ENCODE assay signal across 15 cellular contexts in genomic region chr1:165355221-165355976, GRCh38. TPM values are rescaled to one million over a fixed set of nuclear protein-coding genes. Genes with fewer than 3 reads are reported as not detected.
DNase-seq lines count a peak whose midpoint lies in the region; ATAC-seq and TF ChIP-seq lines count a peak whose summit lies in the region.
"Had no signal": no experiment of that assay in that cellular context is flagged by ENCODE, and none has a peak within 500 bp of the region (broad histone marks: within the 10 kb centered on the region; RNA-seq: fewer than 3 reads in every experiment).

No MANE protein-coding gene starts in this region.

- H3K4me1 ChIP-seq in heart left ventricle (peaks cover 0 to 46% (median 20%) of the 10 kb centered on the region in 12 donors), neural progenitor cell (peaks cover 68% of the 10 kb centered on the region), upper lobe of left lung (peaks cover 27 to 50% (median 38%) of the 10 kb centered on the region in 4 donors)

- intact Hi-C loops in heart left ventricle (cut with DNase I) (no loop called here), cardiac septum (cut with DNase I) (no loop called here)

- H3K9me3 Mint-ChIP-seq in endothelial cell (ENCODE audit: unreplicated experiment) (no peaks in the 10 kb centered on the region), neural progenitor cell (no peaks in the 10 kb centered on the region)
- H3K9me3 Mint-ChIP-seq: activated naive CD8-positive, alpha-beta T cell treated with anti-CD3 and anti-CD28 coated beads, Interleukin-2, amount 10 ng/mL, durations not matched to agents 7 days and 5 days had no signal

- H3K27ac Mint-ChIP-seq in endothelial cell (ENCODE audit: unreplicated experiment) (no peak overlapping the region), neural progenitor cell (no peak overlapping the region)
- H3K27ac Mint-ChIP-seq: activated naive CD8-positive, alpha-beta T cell treated with anti-CD3 and anti-CD28 coated beads, Interleukin-2, amount 10 ng/mL, durations not matched to agents 7 days and 5 days had no signal

- no peak overlapping the region for H3K27ac ChIP-seq in heart left ventricle
- H3K27ac ChIP-seq in neural progenitor cell: no peak overlapping the region
- no peak overlapping the region for H3K27ac ChIP-seq in upper lobe of left lung

- H3K36me3 ChIP-seq in heart left ventricle: no peaks in the 10 kb centered on the region
- no peaks in the 10 kb centered on the region for H3K36me3 ChIP-seq in neural progenitor cell
- no peaks in the 10 kb centered on the region for H3K36me3 ChIP-seq in upper lobe of left lung

- DNase-seq in heart left ventricle (no peak), cardiac septum (ENCODE audit: low spot score) (no peak), endothelial cell (ENCODE audit: low spot score) (peak; percentile 10), neural progenitor cell (ENCODE audit: low spot score) (peak; percentile 63), upper lobe of left lung (peak in 1 of 2 donors; percentile 57), 8988T (no peak), NCI-H2227 (lab: John Stamatoyannopoulos, UW; ENCODE audit: unreplicated experiment) (no peak)
- DNase-seq: activated naive CD8-positive, alpha-beta T cell treated with anti-CD3 and anti-CD28 coated beads, Interleukin-2, amount 10 ng/mL, durations not matched to agents 7 days and 5 days; AML-193 had no signal

- H3K4me3 Mint-ChIP-seq in endothelial cell (ENCODE audit: unreplicated experiment) (peak overlapping the region; percentile 73), neural progenitor cell (peak overlapping the region; percentile 89)
- H3K4me3 Mint-ChIP-seq: activated naive CD8-positive, alpha-beta T cell treated with anti-CD3 and anti-CD28 coated beads, Interleukin-2, amount 10 ng/mL, durations not matched to agents 7 days and 5 days had no signal

- no peak for TF ChIP-seq EP300 in upper lobe of left lung (IDR thresholded peaks at IDR 0.05)

- no peaks in the 10 kb centered on the region for H3K36me3 Mint-ChIP-seq in endothelial cell (ENCODE audit: low read depth, unreplicated experiment)
- peaks cover 4% of the 10 kb centered on the region for H3K36me3 Mint-ChIP-seq in neural progenitor cell
- H3K36me3 Mint-ChIP-seq: activated naive CD8-positive, alpha-beta T cell treated with anti-CD3 and anti-CD28 coated beads, Interleukin-2, amount 10 ng/mL, durations not matched to agents 7 days and 5 days had no signal

- 3 to 11% (median 4%) methylated on average over 46 to 49 of the region's 49 CpGs for WGBS in heart left ventricle, 4 donors
- 5 to 8% methylated on average over 19 to 49 of the region's 49 CpGs for WGBS in upper lobe of left lung, 2 donors

- peak overlapping the region; percentile 25 to 60 (median 44) for H3K4me3 ChIP-seq in heart left ventricle
- peak overlapping the region; percentile 65 for H3K4me3 ChIP-seq in neural progenitor cell
- H3K4me3 ChIP-seq in upper lobe of left lung: peak overlapping the region in 3 of 4 donors; percentile 26 to 47 (median 40)
- H3K4me3 ChIP-seq: mucosa of descending colon had no signal

- H3K9me3 ChIP-seq in heart left ventricle: no peaks in the 10 kb centered on the region
- no peaks in the 10 kb centered on the region for H3K9me3 ChIP-seq in neural progenitor cell (ENCODE audit: low read depth)
- H3K9me3 ChIP-seq in upper lobe of left lung: no peaks in the 10 kb centered on the region
- H3K9me3 ChIP-seq: mucosa of descending colon had no signal

- no peaks in the 10 kb centered on the region for H3K79me2 ChIP-seq in neural progenitor cell (ENCODE audit: low read depth)

- TF ChIP-seq CTCF in heart left ventricle (IDR thresholded peaks at IDR 0.05): no peak
- no peak for TF ChIP-seq CTCF in endothelial cell (IDR thresholded peaks at IDR 0.05; ENCODE audit: unreplicated experiment)
- TF ChIP-seq CTCF in neural progenitor cell (IDR thresholded peaks at IDR 0.05): no peak
- TF ChIP-seq CTCF in upper lobe of left lung (IDR thresholded peaks at IDR 0.05): no peak

- H3K4me1 Mint-ChIP-seq in endothelial cell (ENCODE audit: unreplicated experiment) (peaks cover 35% of the 10 kb centered on the region), neural progenitor cell (peaks cover 45% of the 10 kb centered on the region)

- TF ChIP-seq POLR2A in heart left ventricle (IDR thresholded peaks at IDR 0.05): no peak
- TF ChIP-seq POLR2A in upper lobe of left lung (IDR thresholded peaks at IDR 0.05): no peak

- H3K9ac ChIP-seq in neural progenitor cell: no peak overlapping the region

- H3K27me3 Mint-ChIP-seq in endothelial cell (ENCODE audit: unreplicated experiment): peaks cover 38% of the 10 kb centered on the region
- H3K27me3 Mint-ChIP-seq in neural progenitor cell (ENCODE audit: insufficient read depth, low read depth): peaks cover 72% of the 10 kb centered on the region

- H4K20me1 ChIP-seq in neural progenitor cell (ENCODE audit: low read depth): no peaks in the 10 kb centered on the region

- peaks cover 61% of the 10 kb centered on the region for H3F3A ChIP-seq in neural progenitor cell (ENCODE audit: low read depth)

- H2AFZ ChIP-seq in neural progenitor cell (replicated peaks): peak overlapping the region; percentile 90

- H3K4me2 ChIP-seq in neural progenitor cell: peak overlapping the region; percentile 97

- ATAC-seq in heart left ventricle: no peak
- no peak for ATAC-seq in upper lobe of left lung (ENCODE audit: low FRiP score in 2 of 2)
- no peak for ATAC-seq in GM18858 (IDR thresholded peaks at IDR 0.05; ENCODE audit: unreplicated experiment)

- H3K27me3 ChIP-seq in heart left ventricle (peaks cover 38 to 92% (median 71%) of the 10 kb centered on the region in 9 donors), neural progenitor cell (peaks cover 94% of the 10 kb centered on the region), upper lobe of left lung (peaks cover 4 to 58% (median 34%) of the 10 kb centered on the region in 4 donors)

RNA-seq across cellular contexts. Expression of gene LMX1A, which starts 1.1 kb away (rescaled TPM):
- total RNA-seq in heart left ventricle (under 1 TPM in 5 of 9 donors, not detected in 4; 0.07 to 0.37 (median 0.16) TPM), cardiac septum (0.22 TPM), endothelial cell (ENCODE audit: unreplicated experiment) (not detected), neural progenitor cell (ENCODE audit: low replicate concordance) (6.6 and 8.7 TPM in 2 replicates), upper lobe of left lung (under 1 TPM in 2 of 6 donors, not detected in 4; 0.33 to 0.67 TPM)
- under 1 TPM in 1 of 2 donors, not detected in 1; 0.03 TPM for polyA plus RNA-seq in heart left ventricle
- total RNA-seq: activated naive CD8-positive, alpha-beta T cell treated with anti-CD3 and anti-CD28 coated beads, Interleukin-2, amount 10 ng/mL, durations not matched to agents 7 days and 5 days; dermis microvascular lymphatic vessel endothelial cell; LHCN-M2; OCI-LY7; T-helper 1 cell treated with Interleukin-12 subunit alpha and Interleukin-12 subunit beta and Interleukin-4 antibody, amounts not matched to agents 30 ng/mL and 1 ng/mL, for 36 hours had no signal

Comparison
In these comparisons a context has a peak if more than half of its experiments do, and no peak if none do; other contexts are left out.
1. DNase-seq: peak in endothelial cell (single experiment) and neural progenitor cell (single experiment); none in heart left ventricle (0 of 5), cardiac septum (single experiment), 8988T (single experiment) and NCI-H2227 (single experiment).
2. Peak in every context shown above with its lines, with median percentiles within 50 percentile points of each other: H3K4me3 ChIP-seq.